In the genomic region with DNA sequence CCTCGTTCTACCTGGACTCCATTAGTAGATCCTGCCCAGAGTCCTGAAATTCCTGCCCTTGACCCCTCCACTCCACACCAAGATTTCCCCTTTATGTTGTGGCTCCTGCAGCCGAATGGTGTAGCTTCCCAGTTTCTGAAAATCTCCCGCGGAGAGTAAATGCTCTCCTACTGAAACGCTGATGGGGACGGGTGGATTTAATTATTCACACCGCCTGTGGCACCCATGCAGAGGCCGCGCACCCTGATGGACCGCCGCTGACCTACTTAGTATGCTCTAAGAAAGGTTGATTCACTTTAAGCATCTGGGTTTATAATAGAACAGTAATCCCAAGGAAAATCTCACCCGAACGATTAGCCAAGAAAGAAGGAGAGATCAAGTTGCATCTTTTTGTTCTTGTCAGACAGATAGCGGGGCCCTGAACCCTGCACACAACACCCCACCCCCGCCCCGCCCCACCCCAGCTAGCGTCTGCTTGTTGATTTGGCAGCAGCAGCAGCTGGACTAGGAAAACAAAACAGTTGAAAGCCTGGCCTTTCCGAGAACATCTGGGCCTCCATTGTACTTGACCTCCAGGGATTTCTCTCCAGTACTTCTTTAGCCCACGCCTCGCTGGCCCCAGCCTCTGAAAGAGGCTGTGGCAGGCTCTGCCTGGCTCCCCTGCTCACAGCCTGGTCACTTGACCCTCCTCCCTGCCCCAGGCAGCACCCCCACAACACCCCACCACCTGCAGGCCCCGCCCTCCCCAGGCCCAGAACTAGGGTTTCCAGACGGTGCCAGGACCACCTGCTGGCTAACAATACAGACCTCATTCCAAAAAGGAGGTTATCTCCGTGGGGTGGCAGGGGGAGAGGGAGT, we compare ENCODE assay signal across 17 cellular contexts. TPM values are rescaled to one million over a fixed set of nuclear protein-coding genes. Genes with fewer than 3 reads are reported as not detected.
DNase-seq lines count a peak whose midpoint lies in the region; ATAC-seq, FAIRE-seq and TF ChIP-seq lines count a peak whose summit lies in the region.
"Had no signal": no experiment of that assay in that cellular context is flagged by ENCODE, and none has a peak within 500 bp of the region (broad histone marks: within the 10 kb centered on the region; RNA-seq: fewer than 3 reads in every experiment).

No MANE protein-coding gene starts in this region.

- H4K20me1 ChIP-seq in GM23338 (replicated peaks; ENCODE audit: insufficient read depth) (no peaks in the 10 kb centered on the region), osteoblast (ENCODE audit: insufficient read depth, low read length) (no peaks in the 10 kb centered on the region)

- peak overlapping the region; percentile 49 for H3K4me3 Mint-ChIP-seq in GM23338

- intact Hi-C loops in Right ventricle myocardium superior (cut with DNase I), result no loop called here

- H2AFZ ChIP-seq in GM23338 (no peak overlapping the region), osteoblast (ENCODE audit: low read length) (no peak overlapping the region)

- no peaks in the 10 kb centered on the region for H3K79me2 ChIP-seq in GM23338 (replicated peaks; ENCODE audit: insufficient read depth)
- no peaks in the 10 kb centered on the region for H3K79me2 ChIP-seq in osteoblast (ENCODE audit: insufficient read depth, low read length)

- peak; percentile 89 for ATAC-seq in GM23338
- ATAC-seq in Right ventricle myocardium superior (ENCODE audit: poor library complexity), result peak; percentile 74
- no peak for ATAC-seq in GM18519 (IDR thresholded peaks at IDR 0.05; ENCODE audit: low FRiP score, unreplicated experiment)
- ATAC-seq in HG03520 (IDR thresholded peaks at IDR 0.05; ENCODE audit: unreplicated experiment), result no peak
- ATAC-seq: stimulated activated naive CD8-positive, alpha-beta T cell treated with anti-CD3 and anti-CD28 coated beads, Interleukin-15, Interleukin-2, amounts not matched to agents 100 U/mL and 50 U/mL, for 24 hours had no signal

- H3K36me3 Mint-ChIP-seq in GM23338 (ENCODE audit: low read depth), result no peaks in the 10 kb centered on the region

- H3K4me1 ChIP-seq in GM23338 (ENCODE audit: insufficient read depth) (peaks cover 18% of the 10 kb centered on the region), osteoblast (ENCODE audit: insufficient read depth, low read length) (no peaks in the 10 kb centered on the region)

- peak; percentile 65 for DNase-seq in GM23338 (ENCODE audit: low spot score)
- DNase-seq in NCI-H524 (lab: John Stamatoyannopoulos, UW), result peak; percentile 32 to 82
- peak; percentile 49 for DNase-seq in Right ventricle myocardium superior
- DNase-seq in osteoblast (ENCODE audit: insufficient read length, low spot score, missing footprints), result peak; percentile 67
- DNase-seq in erythroblast (lab: John Stamatoyannopoulos, UW), result no peak
- DNase-seq in GM19239 (ENCODE audit: insufficient read length, low spot score), result no peak
- DNase-seq: activated CD4-positive, CD25-positive, alpha-beta regulatory T cell treated with anti-CD3 and anti-CD28 coated beads, Interleukin-2, amount 50 U/mL, for 72 hours; activated T-cell treated with anti-CD3 and anti-CD28 coated beads for 4 hours; cortex of kidney; foreskin melanocyte; stimulated activated CD4-positive, alpha-beta T cell treated with anti-CD3 and anti-CD28 coated beads, Interleukin-4, amount 100 ng/mL, for 4 hours; stimulated activated naive CD8-positive, alpha-beta T cell treated with anti-CD3 and anti-CD28 coated beads, Interleukin-15, Interleukin-2, amounts not matched to agents 100 U/mL and 50 U/mL, for 24 hours; SW 1271 had no signal

- H3K27ac ChIP-seq in GM23338 (ENCODE audit: low read depth) (no peak overlapping the region), osteoblast (ENCODE audit: low read depth, low read length) (no peak overlapping the region)

- TF ChIP-seq POLR2A in erythroblast (IDR thresholded peaks at IDR 0.05; ENCODE audit: low read length), result no peak

- no peaks in the 10 kb centered on the region for H3K9me3 ChIP-seq in osteoblast (ENCODE audit: low read depth, low read length)

- peaks cover 7% of the 10 kb centered on the region for H3K27me3 Mint-ChIP-seq in GM23338 (ENCODE audit: insufficient read depth, low read depth, poor library complexity)

- no peaks in the 10 kb centered on the region for H3K27me3 ChIP-seq in GM23338 (ENCODE audit: insufficient read depth)
- H3K27me3 ChIP-seq in osteoblast (ENCODE audit: insufficient read depth, low read length), result peaks cover 48% of the 10 kb centered on the region

- no peak overlapping the region for H3K27ac Mint-ChIP-seq in GM23338

- no peaks in the 10 kb centered on the region for H3K9me3 Mint-ChIP-seq in GM23338

- peak overlapping the region; percentile 72 for H3K4me2 ChIP-seq in GM23338
- H3K4me2 ChIP-seq in osteoblast (ENCODE audit: insufficient read depth, low read length), result no peak overlapping the region

- TF ChIP-seq CTCF in GM23338 (conservative IDR thresholded peaks at IDR 0.05; ENCODE audit: low read depth in 2 of 2) (no peak), osteoblast (IDR thresholded peaks at IDR 0.05; ENCODE audit: extremely low read depth, low read depth, low read length) (no peak)

- H3K36me3 ChIP-seq in GM23338 (ENCODE audit: insufficient read depth) (no peaks in the 10 kb centered on the region), osteoblast (ENCODE audit: insufficient read depth, low read length) (no peaks in the 10 kb centered on the region)

- H3K9me2 ChIP-seq in GM23338 (ENCODE audit: insufficient read depth), result no peaks in the 10 kb centered on the region

- peak overlapping the region; percentile 41 for H3K4me3 ChIP-seq in GM23338
- no peak overlapping the region for H3K4me3 ChIP-seq in osteoblast (ENCODE audit: insufficient read depth, low read length)

- H3K4me1 Mint-ChIP-seq in GM23338, result peaks cover 24% of the 10 kb centered on the region

- FAIRE-seq in GM19239 (lab: Jason Lieb, UNC), result no peak
- FAIRE-seq: G401.6 had no signal

- 0 out of 2 replicates have a peak, but pooled peaks cover 4% of the 10 kb centered on the region for H3F3A ChIP-seq in GM23338 (replicated peaks; ENCODE audit: low read depth)

TF ChIP-seq in GM23338, 12 proteins besides CTCF, POLR2A, EP300 and RAD21 (continues in another document):
- TF ChIP-seq ZNF114 (CRISPR knock-in tag; IDR thresholded peaks at IDR 0.05) (no peak), CREB1 (CRISPR knock-in tag; IDR thresholded peaks at IDR 0.05; ENCODE audit: low read depth) (no peak), EZH2phosphoT487 (IDR thresholded peaks at IDR 0.05; ENCODE audit: unreplicated experiment) (no peak), ZNF331 (CRISPR knock-in tag; IDR thresholded peaks at IDR 0.05; ENCODE audit: low read depth) (no peak)

RNA-seq across cellular contexts. Expression of gene DPYSL5, which starts 53.6 kb away (rescaled TPM):
- total RNA-seq in GM23338 (2014; rRNA removed; shearing (Covaris generic)), result 8.1 and 10.3 TPM in 2 replicates
- polyA plus RNA-seq in GM23338 (2016; fragmentation: Nextera tagmentation; extraction: Ambion mirVana), result 2.6 and 3.1 TPM in 2 replicates
- total RNA-seq in Right ventricle myocardium superior (not detected), osteoblast (not detected in 2 replicates)
- total RNA-seq: lower leg skin had no signal

Comparison
In these comparisons a context has a peak if more than half of its experiments do, and no peak if none do; other contexts are left out.
1. ATAC-seq: peak in GM23338 (single experiment) and Right ventricle myocardium superior (single experiment); none in GM18519 (single experiment) and HG03520 (single experiment).
2. DNase-seq: peak in GM23338 (single experiment), NCI-H524 (2 of 2), Right ventricle myocardium superior (single experiment) and osteoblast (single experiment); none in erythroblast (0 of 2) and GM19239 (single experiment).